ENCODE assay signal across 12 cellular contexts in genomic region chr2:181070119-181070833, GRCh38.
A peak's percentile ranks its signal among the peaks of the same experiment; 100 is the strongest.
DNase-seq lines count a peak whose midpoint lies in the region; FAIRE-seq and TF ChIP-seq lines count a peak whose summit lies in the region.
"Had no signal": no experiment of that assay in that cellular context is flagged by ENCODE, and none has a peak within 500 bp of the region (broad histone marks: within the 10 kb centered on the region; RNA-seq: fewer than 3 reads in every experiment).

No MANE protein-coding gene starts in this region.

- no peak overlapping the region for H2BK12ac ChIP-seq in H1 (ENCODE audit: low read depth, low read length)

- no peak overlapping the region for H2AK5ac ChIP-seq in H1 (ENCODE audit: low read depth, low read length)

- no peak overlapping the region for H2BK20ac ChIP-seq in H1 (ENCODE audit: low read length)

- no peak overlapping the region for H2BK120ac ChIP-seq in H1 (replicated peaks; ENCODE audit: low read depth, low read length)

- no peaks in the 10 kb centered on the region for H3K9me3 ChIP-seq in H1 (ENCODE audit: insufficient read depth in 2 of 2, low read depth in 1 of 2, low read length in 1 of 2)
- H3K9me3 ChIP-seq in osteoblast (ENCODE audit: low read depth, low read length): no peaks in the 10 kb centered on the region
- H3K9me3 ChIP-seq: Peyer's patch had no signal

- no peaks in the 10 kb centered on the region for H3K23me2 ChIP-seq in H1 (ENCODE audit: low read depth, low read length)

- H3K4ac ChIP-seq in H1 (replicated peaks; ENCODE audit: insufficient read length, low read depth, low read length): no peak overlapping the region

- TF ChIP-seq CTCF in H1 (IDR thresholded peaks at IDR 0.05; ENCODE audit: control extremely low read depth in 1 of 3, insufficient read depth in 1 of 3, low read depth in 1 of 3, low read length in 3 of 3) (no peak), osteoblast (IDR thresholded peaks at IDR 0.05; ENCODE audit: extremely low read depth, low read depth, low read length) (no peak)

- CTCF ChIA-PET in H1 (lab: Charles Lee; ENCODE audit: partially characterized antibody): interaction anchor here (0.9 to 1.9 kb wide), 6 partner anchors 11 to 946 kb away, joined by 3 to 11 read pairs (median 3); no protein-coding TSS in a partner anchor

- no peak overlapping the region for H4K5ac ChIP-seq in H1 (ENCODE audit: insufficient read length, low read depth, low read length)

- no peaks in the 10 kb centered on the region for H3K36me3 ChIP-seq in H1 (ENCODE audit: control insufficient read depth in 2 of 4, insufficient read depth in 4 of 4, low read length in 3 of 4)
- no peaks in the 10 kb centered on the region for H3K36me3 ChIP-seq in osteoblast (ENCODE audit: insufficient read depth, low read length)
- H3K36me3 ChIP-seq: Peyer's patch had no signal

- WGBS in H1 (ENCODE audit: extremely low coverage in 1 of 2, insufficient coverage in 1 of 2, insufficient read length in 1 of 2, insufficient replicate concordance in 2 of 2, low coverage in 1 of 2, low lambda C conversion rate in 2 of 2, missing lambda C conversion rate in 1 of 2), 2 experiments: 80% methylated on average over 2 of the region's 2 CpGs; no CpG with 5 or more reads in 1 of the 2 experiments

- DNase-seq in ELR (ENCODE audit: low read depth) (peak; percentile 77), NCI-H460 (ENCODE audit: extremely low read depth, low read depth) (peak; percentile 48), H1 (ENCODE audit: low read depth in 1 of 2, low spot score in 2 of 2) (no peak), osteoblast (ENCODE audit: insufficient read length, low spot score, missing footprints) (peak; percentile 44), putamen (ENCODE audit: low spot score) (no peak), NCI-H774 (lab: John Stamatoyannopoulos, UW) (no peak), HuH-7.5 (ENCODE audit: low spot score) (no peak)
- DNase-seq in stimulated activated CD8-positive, alpha-beta memory T cell treated with anti-CD3 and anti-CD28 coated beads, Interleukin-4, amount 100 ng/mL, for 48 hours: no peak
- DNase-seq: naive thymus-derived CD4-positive, alpha-beta T cell; NCI-H1436 treated with DMSO at 0.1 percent for 48 hours had no signal

- H3K4me2 ChIP-seq in H1 (ENCODE audit: insufficient read depth in 1 of 2, low read depth in 2 of 2, low read length in 2 of 2): no peak overlapping the region
- peak overlapping the region; percentile 52 for H3K4me2 ChIP-seq in osteoblast (ENCODE audit: insufficient read depth, low read length)

- TF ChIP-seq RAD21 in H1 (IDR thresholded peaks at IDR 0.05 in 1 of 2, conservative IDR thresholded peaks at IDR 0.05 in 1 of 2; ENCODE audit: low read depth in 2 of 2, low read length in 2 of 2): no peak

- H3K56ac ChIP-seq in H1 (replicated peaks; ENCODE audit: insufficient read length, low read depth, low read length): no peak overlapping the region

- POLR2A ChIA-PET in H1 (lab: Charles Lee; ENCODE audit: partially characterized antibody): interaction anchor here (1.6 kb wide), 1 partner anchor 947 kb away, joined by 5 read pairs; no protein-coding TSS in a partner anchor

- no peak overlapping the region for H3K9ac ChIP-seq in H1 (replicated peaks in 1 of 4; ENCODE audit: extremely low read depth in 1 of 4, low read depth in 3 of 4, low read length in 3 of 4)

- TF ChIP-seq EP300 in H1 (IDR thresholded peaks at IDR 0.05; ENCODE audit: borderline replicate concordance in 1 of 2, low read depth in 2 of 2, low read length in 2 of 2): no peak

- peaks cover 0 to 2% of the 10 kb centered on the region in 2 experiments for H4K20me1 ChIP-seq in H1 (replicated peaks in 1 of 2; ENCODE audit: control insufficient read depth in 1 of 2, insufficient read depth in 2 of 2, low read length in 2 of 2)
- peaks cover 11% of the 10 kb centered on the region for H4K20me1 ChIP-seq in osteoblast (ENCODE audit: insufficient read depth, low read length)

- no peak overlapping the region for H2BK5ac ChIP-seq in H1 (ENCODE audit: low read depth, low read length)

- H2BK15ac ChIP-seq in H1 (ENCODE audit: low read length): no peak overlapping the region

- no peak overlapping the region for H3K18ac ChIP-seq in H1 (ENCODE audit: extremely low read depth, low read length)

- no peak overlapping the region for H4K8ac ChIP-seq in H1 (ENCODE audit: extremely low read depth, insufficient read depth, low read length)

- no peak for FAIRE-seq in H1 (lab: Jason Lieb, UNC)

- no peak for TF ChIP-seq POLR2A in H1 (IDR thresholded peaks at IDR 0.05; ENCODE audit: control extremely low read depth in 1 of 2, low read depth in 2 of 2, low read length in 2 of 2)

- H3K4me1 ChIP-seq in H1 (replicated peaks in 1 of 4; ENCODE audit: control insufficient read depth in 3 of 4, insufficient read depth in 4 of 4, low read length in 3 of 4) (peaks cover 0 to 4% (median 0%) of the 10 kb centered on the region in 4 experiments; a peak in 1 of 7 replicates), osteoblast (ENCODE audit: insufficient read depth, low read length) (peaks cover 40% of the 10 kb centered on the region)
- H3K4me1 ChIP-seq: Peyer's patch had no signal

- H3K4me3 ChIP-seq in H1 (ENCODE audit: extremely low read depth in 1 of 4, insufficient read depth in 2 of 4, low read depth in 3 of 4, low read length in 4 of 4): no peak overlapping the region
- peak overlapping the region; percentile 41 for H3K4me3 ChIP-seq in osteoblast (ENCODE audit: insufficient read depth, low read length)
- H3K4me3 ChIP-seq: Peyer's patch had no signal

- peaks cover 0 to 18% of the 10 kb centered on the region in 2 experiments; a peak in 3 of 4 replicates for H3K79me2 ChIP-seq in H1 (ENCODE audit: control insufficient read depth in 1 of 2, insufficient read depth in 2 of 2, low read length in 2 of 2)
- peaks cover 62% of the 10 kb centered on the region for H3K79me2 ChIP-seq in osteoblast (ENCODE audit: insufficient read depth, low read length)

- no peak overlapping the region for H3K27ac ChIP-seq in H1 (ENCODE audit: low read depth, low read length)
- peak overlapping the region; percentile 34 for H3K27ac ChIP-seq in osteoblast (ENCODE audit: low read depth, low read length)
- H3K27ac ChIP-seq: Peyer's patch, VCaP had no signal

- H3K27me3 ChIP-seq in H1 (replicated peaks in 1 of 4; ENCODE audit: control insufficient read depth in 3 of 4, extremely low read depth in 1 of 4, insufficient read depth in 3 of 4, low read length in 3 of 4) (no peaks in the 10 kb centered on the region), osteoblast (ENCODE audit: insufficient read depth, low read length) (no peaks in the 10 kb centered on the region)
- H3K27me3 ChIP-seq: Peyer's patch had no signal

- H3K79me1 ChIP-seq in H1 (ENCODE audit: low read depth, low read length): no peaks in the 10 kb centered on the region

- H4K91ac ChIP-seq in H1 (replicated peaks; ENCODE audit: insufficient read length, low read length): no peak overlapping the region

- no peak overlapping the region for H2AFZ ChIP-seq in H1 (ENCODE audit: low read length)
- no peak overlapping the region for H2AFZ ChIP-seq in osteoblast (ENCODE audit: low read length)

- no peak overlapping the region for H3K14ac ChIP-seq in H1 (ENCODE audit: insufficient read length)

- H3K23ac ChIP-seq in H1 (ENCODE audit: insufficient read length): no peak overlapping the region

TF ChIP-seq in H1, 55 proteins besides CTCF, POLR2A, EP300 and RAD21:
- peak; percentile 45 for TF ChIP-seq MAFK (IDR thresholded peaks at IDR 0.05; ENCODE audit: low read depth, low read length)
- TF ChIP-seq, protein P1, sequence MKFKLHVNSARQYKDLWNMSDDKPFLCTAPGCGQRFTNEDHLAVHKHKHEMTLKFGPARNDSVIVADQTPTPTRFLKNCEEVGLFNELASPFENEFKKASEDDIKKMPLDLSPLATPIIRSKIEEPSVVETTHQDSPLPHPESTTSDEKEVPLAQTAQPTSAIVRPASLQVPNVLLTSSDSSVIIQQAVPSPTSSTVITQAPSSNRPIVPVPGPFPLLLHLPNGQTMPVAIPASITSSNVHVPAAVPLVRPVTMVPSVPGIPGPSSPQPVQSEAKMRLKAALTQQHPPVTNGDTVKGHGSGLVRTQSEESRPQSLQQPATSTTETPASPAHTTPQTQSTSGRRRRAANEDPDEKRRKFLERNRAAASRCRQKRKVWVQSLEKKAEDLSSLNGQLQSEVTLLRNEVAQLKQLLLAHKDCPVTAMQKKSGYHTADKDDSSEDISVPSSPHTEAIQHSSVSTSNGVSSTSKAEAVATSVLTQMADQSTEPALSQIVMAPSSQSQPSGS (IDR thresholded peaks at IDR 0.05; ENCODE audit: low read length): no peak
- no peak for TF ChIP-seq USF2 (IDR thresholded peaks at IDR 0.05; ENCODE audit: low read length)
- no peak for TF ChIP-seq YY1 (IDR thresholded peaks at IDR 0.05; ENCODE audit: low read depth, low read length)
- no peak for TF ChIP-seq PHF8 (conservative IDR thresholded peaks at IDR 0.05; ENCODE audit: low read depth, low read length)
- TF ChIP-seq SP2 (IDR thresholded peaks at IDR 0.05; ENCODE audit: low read length): no peak
- TF ChIP-seq RNF2 (IDR thresholded peaks at IDR 0.05; ENCODE audit: borderline replicate concordance, low read depth, low read length, missing control alignments, poor library complexity, severe bottlenecking): no peak

Comparison
In these comparisons a context has a peak if more than half of its experiments do, and no peak if none do; other contexts are left out.
1. DNase-seq: peak in ELR (single experiment), NCI-H460 (single experiment) and osteoblast (single experiment); none in H1 (0 of 2), putamen (single experiment), NCI-H774 (single experiment), stimulated activated CD8-positive, alpha-beta memory T cell treated with anti-CD3 and anti-CD28 coated beads, Interleukin-4, amount 100 ng/mL, for 48 hours (single experiment) and HuH-7.5 (single experiment).